Comparison of ENCODE assay signal across 2 cellular contexts in the genomic region with DNA sequence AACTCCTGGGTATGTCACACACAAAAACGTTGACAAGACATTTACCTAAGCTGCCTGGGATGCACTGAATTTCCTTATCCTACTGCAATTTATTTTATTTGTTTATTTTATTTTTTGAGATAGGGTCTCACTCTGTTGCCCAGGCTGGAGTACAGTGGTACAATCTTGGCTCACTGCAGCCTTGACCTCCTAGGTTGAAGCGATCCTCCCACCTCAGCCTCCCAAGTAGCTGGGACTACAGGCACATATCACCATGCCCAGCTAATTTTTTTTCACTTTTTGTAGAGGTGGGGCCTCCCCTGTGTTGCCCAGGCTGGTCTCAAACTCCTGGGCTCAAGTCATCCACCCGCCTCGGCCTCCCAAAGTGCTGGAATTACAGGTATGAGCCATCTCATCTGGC.
DNase-seq lines count a peak whose midpoint lies in the region; ATAC-seq and TF ChIP-seq lines count a peak whose summit lies in the region.
"Not testable (repeated sequence)": the region's sequence is repeated elsewhere in the genome, so short reads cannot be mapped to it uniquely, and the experiment has no call there.

No MANE protein-coding gene starts in this region.

- H3K27ac Mint-ChIP-seq in WTC11: not testable (repeated sequence)

- POLR2A ChIA-PET in HEK293 (lab: Yijun Ruan, JAX); WTC11 (lab: Charles Lee): not testable (repeated sequence)

- not testable (repeated sequence) for H3K36me3 Mint-ChIP-seq in WTC11

- H3K27me3 Mint-ChIP-seq in WTC11 (ENCODE audit: low read depth): not testable (repeated sequence)

- not testable (repeated sequence) for DNase-seq in WTC11 (ENCODE audit: low spot score)

- peaks cover 44% of the 10 kb centered on the region for H3K4me1 Mint-ChIP-seq in WTC11

- ATAC-seq in WTC11: not testable (repeated sequence)

- not testable (repeated sequence) for H3K9me3 Mint-ChIP-seq in WTC11

- not testable (repeated sequence) for H3K4me3 ChIP-seq in HEK293 (ENCODE audit: low read depth, low read length)

- peaks cover 24% of the 10 kb centered on the region for H3K4me1 ChIP-seq in HEK293 (ENCODE audit: control insufficient read depth, insufficient read depth, low read length)

- not testable (repeated sequence) for H3K9me3 ChIP-seq in HEK293 (ENCODE audit: control insufficient read depth, insufficient read depth, low read depth, low read length)

- not testable (repeated sequence) for H3K4me3 Mint-ChIP-seq in WTC11

- H3K36me3 ChIP-seq in HEK293 (ENCODE audit: control insufficient read depth in 2 of 2, insufficient read depth in 1 of 2, low read length in 2 of 2): not testable (repeated sequence)

- H3K27ac ChIP-seq in HEK293 (ENCODE audit: extremely low read depth, low read depth, low read length): not testable (repeated sequence)

- CTCF ChIA-PET in HEK293 (lab: Yijun Ruan, JAX): interaction anchor here (0.7 to 1.3 kb wide), 4 partner anchors 10 to 200 kb away, joined by 3 to 5 read pairs (median 3); no protein-coding TSS in a partner anchor
- CTCF ChIA-PET in WTC11 (lab: Charles Lee): interaction anchor here (0.6 kb wide), 1 partner anchor 49 kb away, joined by 3 read pairs; no protein-coding TSS in a partner anchor

- not testable (repeated sequence) for TF ChIP-seq CTCF in HEK293 (tag by site-specific recombination; IDR thresholded peaks at IDR 0.05); WTC11 (IDR thresholded peaks at IDR 0.05)

TF ChIP-seq in HEK293, 187 proteins besides CTCF, POLR2A, EP300 and RAD21:
- TF ChIP-seq ZNF121 (tag by site-specific recombination; IDR thresholded peaks at IDR 0.05) (peak; percentile 95), GLIS1 (tag by site-specific recombination; IDR thresholded peaks at IDR 0.05) (peak; percentile 65)
- TF ChIP-seq, protein P1, sequence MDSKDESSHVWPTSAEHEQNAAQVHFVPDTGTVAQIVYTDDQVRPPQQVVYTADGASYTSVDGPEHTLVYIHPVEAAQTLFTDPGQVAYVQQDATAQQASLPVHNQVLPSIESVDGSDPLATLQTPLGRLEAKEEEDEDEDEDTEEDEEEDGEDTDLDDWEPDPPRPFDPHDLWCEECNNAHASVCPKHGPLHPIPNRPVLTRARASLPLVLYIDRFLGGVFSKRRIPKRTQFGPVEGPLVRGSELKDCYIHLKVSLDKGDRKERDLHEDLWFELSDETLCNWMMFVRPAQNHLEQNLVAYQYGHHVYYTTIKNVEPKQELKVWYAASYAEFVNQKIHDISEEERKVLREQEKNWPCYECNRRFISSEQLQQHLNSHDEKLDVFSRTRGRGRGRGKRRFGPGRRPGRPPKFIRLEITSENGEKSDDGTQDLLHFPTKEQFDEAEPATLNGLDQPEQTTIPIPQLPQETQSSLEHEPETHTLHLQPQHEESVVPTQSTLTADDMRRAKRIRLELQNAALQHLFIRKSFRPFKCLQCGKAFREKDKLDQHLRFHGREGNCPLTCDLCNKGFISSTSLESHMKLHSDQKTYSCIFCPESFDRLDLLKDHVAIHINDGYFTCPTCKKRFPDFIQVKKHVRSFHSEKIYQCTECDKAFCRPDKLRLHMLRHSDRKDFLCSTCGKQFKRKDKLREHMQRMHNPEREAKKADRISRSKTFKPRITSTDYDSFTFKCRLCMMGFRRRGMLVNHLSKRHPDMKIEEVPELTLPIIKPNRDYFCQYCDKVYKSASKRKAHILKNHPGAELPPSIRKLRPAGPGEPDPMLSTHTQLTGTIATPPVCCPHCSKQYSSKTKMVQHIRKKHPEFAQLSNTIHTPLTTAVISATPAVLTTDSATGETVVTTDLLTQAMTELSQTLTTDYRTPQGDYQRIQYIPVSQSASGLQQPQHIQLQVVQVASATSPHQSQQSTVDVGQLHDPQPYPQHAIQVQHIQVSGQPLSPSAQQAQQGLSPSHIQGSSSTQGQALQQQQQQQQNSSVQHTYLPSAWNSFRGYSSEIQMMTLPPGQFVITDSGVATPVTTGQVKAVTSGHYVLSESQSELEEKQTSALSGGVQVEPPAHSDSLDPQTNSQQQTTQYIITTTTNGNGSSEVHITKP (tag by site-specific recombination; IDR thresholded peaks at IDR 0.05): 0 out of 2 replicates have a peak, but pooled peaks have one; percentile 15

TF ChIP-seq in WTC11, 78 proteins besides CTCF, POLR2A, EP300 and RAD21:
- TF ChIP-seq ZNF121 (CRISPR knock-in tag; IDR thresholded peaks at IDR 0.05): peak; percentile 65; the same call in 1 of the 2 replicates
TF ChIP-seq in WTC11: peak in this region for 1; not testable (repeated sequence) for 77.
